ENCODE assay signal across 20 cellular contexts in genomic region chr6:142716097-142716496, GRCh38.
DNase-seq lines count a peak whose midpoint lies in the region; ATAC-seq, FAIRE-seq and TF ChIP-seq lines count a peak whose summit lies in the region.
"Had no signal": no experiment of that assay in that cellular context is flagged by ENCODE, and none has a peak within 500 bp of the region (broad histone marks: within the 10 kb centered on the region; RNA-seq: fewer than 3 reads in every experiment).

No MANE protein-coding gene starts in this region.

- H3K4me1 ChIP-seq in BLaER1 treated with 17β-estradiol and CSF1 and Interleukin-3, amounts not matched to agents 10 nM and 100 nM: peaks cover 15 to 30% (median 22%) of the 10 kb centered on the region in 10 experiments
- H3K4me1 ChIP-seq in right lobe of liver: peaks cover 0 to 4% (median 0%) of the 10 kb centered on the region in 4 donors
- H3K4me1 ChIP-seq: right atrium auricular region, tibial artery had no signal

- intact Hi-C loops in right lobe of liver (cut with DNase I): no loop called here

- FAIRE-seq in GM19239 (lab: Jason Lieb, UNC): no peak
- FAIRE-seq: astrocyte had no signal

- peaks cover 19 to 48% (median 36%) of the 10 kb centered on the region in 11 experiments for H3K9me3 ChIP-seq in BLaER1 treated with 17β-estradiol and CSF1 and Interleukin-3, amounts not matched to agents 10 nM and 100 nM (replicated peaks in 1 of 11)
- H3K9me3 ChIP-seq in right lobe of liver: peaks cover 0 to 7% (median 0%) of the 10 kb centered on the region in 4 donors

- H4K20me1 ChIP-seq in BLaER1 treated with 17β-estradiol and CSF1 and Interleukin-3, amounts not matched to agents 10 nM and 100 nM: no peaks in the 10 kb centered on the region

- H3K4me2 ChIP-seq in BLaER1 treated with 17β-estradiol and CSF1 and Interleukin-3, amounts not matched to agents 10 nM and 100 nM: peak overlapping the region; percentile 35 to 65 (median 49); a peak in 20 of 22 replicates

- ATAC-seq in right lobe of liver (peak; percentile 61 to 94 (median 88)), HG03159 (IDR thresholded peaks at IDR 0.05; ENCODE audit: unreplicated experiment) (no peak)
- ATAC-seq: activated T-cell treated with anti-CD3 and anti-CD28 coated beads, Interleukin-2, amount 50 U/mL, for 72 hours; CD8-positive, alpha-beta T cell; esophagus mucosa; left lung had no signal

- TF ChIP-seq CTCF in right lobe of liver (IDR thresholded peaks at IDR 0.05): no peak

- peak overlapping the region in 6 of 11 experiments; percentile 11 to 60 (median 30); a peak in 9 of 22 replicates for H3K27ac ChIP-seq in BLaER1 treated with 17β-estradiol and CSF1 and Interleukin-3, amounts not matched to agents 10 nM and 100 nM
- H3K27ac ChIP-seq in right lobe of liver: no peak overlapping the region
- H3K27ac ChIP-seq: right atrium auricular region, tibial artery had no signal

- H3K9ac ChIP-seq in BLaER1 treated with 17β-estradiol and CSF1 and Interleukin-3, amounts not matched to agents 10 nM and 100 nM: no peak overlapping the region; a peak in 1 of 22 replicates

- no peak for TF ChIP-seq POLR2A in right lobe of liver (IDR thresholded peaks at IDR 0.05)

- H3K27me3 ChIP-seq in BLaER1 treated with 17β-estradiol and CSF1 and Interleukin-3, amounts not matched to agents 10 nM and 100 nM: no peaks in the 10 kb centered on the region
- no peaks in the 10 kb centered on the region for H3K27me3 ChIP-seq in right lobe of liver
- H3K27me3 ChIP-seq: left lung, right atrium auricular region, tibial artery had no signal

- H3K4me3 ChIP-seq in BLaER1 treated with 17β-estradiol and CSF1 and Interleukin-3, amounts not matched to agents 10 nM and 100 nM: no peak overlapping the region
- no peak overlapping the region for H3K4me3 ChIP-seq in right lobe of liver
- H3K4me3 ChIP-seq: left lung, right atrium auricular region, tibial artery had no signal

- H3K36me3 ChIP-seq in BLaER1 treated with 17β-estradiol and CSF1 and Interleukin-3, amounts not matched to agents 10 nM and 100 nM: peaks cover 0 to 9% (median 0%) of the 10 kb centered on the region in 11 experiments; a peak in 1 of 22 replicates
- no peaks in the 10 kb centered on the region for H3K36me3 ChIP-seq in right lobe of liver
- H3K36me3 ChIP-seq: left lung, right atrium auricular region, tibial artery had no signal

- 13% methylated on average over 2 of the region's 2 CpGs for WGBS in right lobe of liver (ENCODE audit: insufficient coverage, low coverage, low lambda C conversion rate, missing lambda C conversion rate)

- DNase-seq in HT1080 (ENCODE audit: low read depth) (peak; percentile 27), SW480 (ENCODE audit: low spot score) (peak; percentile 42), right lobe of liver (peak in 1 of 3 donors; percentile 49), NOMO-1 (lab: John Stamatoyannopoulos, UW; ENCODE audit: unreplicated experiment in 2 of 2) (no peak), GM19239 (ENCODE audit: insufficient read length, low spot score) (no peak), NCI-H526 (lab: John Stamatoyannopoulos, UW) (no peak)
- DNase-seq: activated naive CD4-positive, alpha-beta T cell treated with anti-CD3 and anti-CD28 coated beads, Interleukin-2, amount 50 U/mL, for 16 hours; activated T-cell treated with anti-CD3 and anti-CD28 coated beads, Interleukin-2, amount 50 U/mL, for 72 hours; CD8-positive, alpha-beta T cell; DMS79 treated with DMSO at 0.1 percent for 48 hours; effector CD4-positive, alpha-beta T cell; left lung; NCI-H2081; stimulated activated naive CD4-positive, alpha-beta T cell; tibial artery had no signal

Comparison
In these comparisons a context has a peak if more than half of its experiments do, and no peak if none do; other contexts are left out.
1. H3K27ac ChIP-seq: peak in BLaER1 treated with 17β-estradiol and CSF1 and Interleukin-3, amounts not matched to agents 10 nM and 100 nM (6 of 11); none in right lobe of liver (0 of 3).
2. DNase-seq: peak in HT1080 (single experiment) and SW480 (single experiment); none in NOMO-1 (0 of 2), GM19239 (single experiment) and NCI-H526 (0 of 2).